In genomic region chr21:46667191-46667734, GRCh38 we compare ENCODE assay signal across 8 cellular contexts. TPM values are rescaled to one million over a fixed set of nuclear protein-coding genes. Genes with fewer than 3 reads are reported as not detected.
DNase-seq lines count a peak whose midpoint lies in the region; ATAC-seq and TF ChIP-seq lines count a peak whose summit lies in the region.

No MANE protein-coding gene starts in this region.

- WGBS in spleen, 5 donors: 0 to 2% (median 1%) methylated on average over 22 to 47 of the region's 47 CpGs

- H3K4me3 ChIP-seq in iPS-11a (ENCODE audit: low read depth, low read length) (peak overlapping the region; percentile 70), spleen (peak overlapping the region; percentile 18 to 73 (median 46))

- TF ChIP-seq CTCF in Calu3 (IDR thresholded peaks at IDR 0.05; ENCODE audit: unreplicated experiment): no peak
- TF ChIP-seq CTCF in spleen (IDR thresholded peaks at IDR 0.05 in 8 of 11, conservative IDR thresholded peaks at IDR 0.05 in 3 of 11): no peak

- H3K9me3 Mint-ChIP-seq in Calu3 (ENCODE audit: low read depth, unreplicated experiment): no peaks in the 10 kb centered on the region
- no peaks in the 10 kb centered on the region for H3K9me3 Mint-ChIP-seq in activated naive CD8-positive, alpha-beta T cell (ENCODE audit: low read depth)

- no peaks in the 10 kb centered on the region for H3K4me1 Mint-ChIP-seq in Calu3 (ENCODE audit: low read depth, unreplicated experiment)
- H3K4me1 Mint-ChIP-seq in activated naive CD8-positive, alpha-beta T cell (ENCODE audit: low read depth): peaks cover 12% of the 10 kb centered on the region

- DNase-seq in Calu3: peak; percentile 48
- DNase-seq in KBM-7: peak; percentile 57
- no peak for DNase-seq in spleen
- no peak for DNase-seq in activated CD4-positive, CD25-positive, alpha-beta regulatory T cell treated with anti-CD3 and anti-CD28 coated beads, Interleukin-2, amount 50 U/mL, for 72 hours

- no peak for TF ChIP-seq POLR2A in spleen (IDR thresholded peaks at IDR 0.05)

- H3K4me3 Mint-ChIP-seq in Calu3 (ENCODE audit: low read depth, unreplicated experiment): peak overlapping the region; percentile 72
- peak overlapping the region; percentile 86 for H3K4me3 Mint-ChIP-seq in activated naive CD8-positive, alpha-beta T cell

- peaks cover 10 to 21% (median 17%) of the 10 kb centered on the region in 6 donors for H3K4me1 ChIP-seq in spleen

- H3K27ac Mint-ChIP-seq in Calu3 (ENCODE audit: unreplicated experiment): no peak overlapping the region
- H3K27ac Mint-ChIP-seq in activated naive CD8-positive, alpha-beta T cell: no peak overlapping the region

- intact Hi-C loops in Calu3 (cut with micrococcal nuclease; ENCODE audit: unreplicated experiment): no loop called here
- intact Hi-C loops in spleen (cut with DNase I; ENCODE audit: low total_unique reads): no loop called here

- peaks cover 0 to 43% (median 21%) of the 10 kb centered on the region in 6 donors for H3K36me3 ChIP-seq in spleen

- no peak for ATAC-seq in HG02885 (IDR thresholded peaks at IDR 0.05; ENCODE audit: poor library complexity, unreplicated experiment)
- ATAC-seq in HG03571 (IDR thresholded peaks at IDR 0.05; ENCODE audit: unreplicated experiment): no peak

- no peaks in the 10 kb centered on the region for H3K27me3 Mint-ChIP-seq in Calu3 (ENCODE audit: unreplicated experiment)
- no peaks in the 10 kb centered on the region for H3K27me3 Mint-ChIP-seq in activated naive CD8-positive, alpha-beta T cell

- H3K9me3 ChIP-seq in spleen: no peaks in the 10 kb centered on the region

- in situ Hi-C loops in KBM-7 (cut with MboI; ENCODE audit: low pct_unique_long_range_greater_than_20kb, low sequenced_read_pairs): no loop called here

- CTCF ChIA-PET in Calu3 (lab: Charles Lee): interaction anchor here (0.7 kb wide), 1 partner anchor 23 kb away, joined by 4 read pairs; no protein-coding TSS in a partner anchor

- H3K27ac ChIP-seq in spleen: no peak overlapping the region

- peaks cover 0 to 31% (median 15%) of the 10 kb centered on the region in 7 donors for H3K27me3 ChIP-seq in spleen (replicated peaks in 1 of 7)

- peaks cover 21% of the 10 kb centered on the region for H3K36me3 Mint-ChIP-seq in Calu3 (ENCODE audit: insufficient read depth, unreplicated experiment)
- H3K36me3 Mint-ChIP-seq in activated naive CD8-positive, alpha-beta T cell: peaks cover 3% of the 10 kb centered on the region

- no TSS peak for BruUV-seq in Calu3 (replicated peaks; lab: Mats Ljungman, UMichigan)

RNA-seq across cellular contexts. Expression of gene PRMT2, which starts 31.8 kb away (rescaled TPM):
- total RNA-seq in Calu3 (2022): 47.5 and 59.4 TPM in 2 replicates
- total RNA-seq in spleen: 100 to 1,000 TPM in 6 of 7 donors, 10 to 100 TPM in 1; 92.4 to 129 (median 115) TPM
- polyA plus RNA-seq in spleen: 10 to 100 TPM; 57.8 to 75.5 (median 58.1) TPM

Comparison
In these comparisons a context has a peak if more than half of its experiments do, and no peak if none do; other contexts are left out.
1. DNase-seq: peak in Calu3 (single experiment) and KBM-7 (single experiment); none in spleen (single experiment) and activated CD4-positive, CD25-positive, alpha-beta regulatory T cell treated with anti-CD3 and anti-CD28 coated beads, Interleukin-2, amount 50 U/mL, for 72 hours (single experiment).